Comparison of ENCODE assay signal across 8 cellular contexts in genomic region chr4:86043755-86044592, GRCh38.
A peak's percentile ranks its signal among the peaks of the same experiment; 100 is the strongest.
DNase-seq lines count a peak whose midpoint lies in the region; ATAC-seq and TF ChIP-seq lines count a peak whose summit lies in the region.

No MANE protein-coding gene starts in this region.

- TF ChIP-seq POLR2A in esophagus squamous epithelium (IDR thresholded peaks at IDR 0.05): no peak

- ATAC-seq in GM19397 (IDR thresholded peaks at IDR 0.05; ENCODE audit: unreplicated experiment) (peak; percentile 61), omental fat pad (ENCODE audit: low FRiP score) (peak; percentile 54)
- no peak for ATAC-seq in activated T-helper 17 cell treated with anti-CD3 and anti-CD28 coated beads, Interleukin-2, amount 50 U/mL, for 72 hours (replicated peaks)

- H3K36me3 Mint-ChIP-seq in Calu3 (ENCODE audit: insufficient read depth, unreplicated experiment): no peaks in the 10 kb centered on the region
- no peaks in the 10 kb centered on the region for H3K36me3 Mint-ChIP-seq in activated T-helper 17 cell treated with anti-CD3 and anti-CD28 coated beads, Interleukin-2, amount 50 U/mL, for 72 hours (ENCODE audit: low read depth)

- H3K27ac ChIP-seq in esophagus squamous epithelium: no peak overlapping the region

- intact Hi-C loops in Calu3 (cut with micrococcal nuclease; ENCODE audit: unreplicated experiment): loop anchor here (1.0 to 2.0 kb wide), 2 partner anchors 248 to 287 kb away; no protein-coding TSS in a partner anchor
- intact Hi-C loops in esophagus squamous epithelium (cut with DNase I): no loop called here

- H3K9me3 ChIP-seq in esophagus squamous epithelium: no peaks in the 10 kb centered on the region

- H3K4me1 Mint-ChIP-seq in Calu3 (ENCODE audit: low read depth, unreplicated experiment): peaks cover 13% of the 10 kb centered on the region
- H3K4me1 Mint-ChIP-seq in activated T-helper 17 cell treated with anti-CD3 and anti-CD28 coated beads, Interleukin-2, amount 50 U/mL, for 72 hours: no peaks in the 10 kb centered on the region

- WGBS in esophagus squamous epithelium, 2 donors: 19 to 20% methylated on average over 8 of the region's 8 CpGs

- no peak overlapping the region for H3K27ac Mint-ChIP-seq in Calu3 (ENCODE audit: unreplicated experiment)
- no peak overlapping the region for H3K27ac Mint-ChIP-seq in activated T-helper 17 cell treated with anti-CD3 and anti-CD28 coated beads, Interleukin-2, amount 50 U/mL, for 72 hours

- BruUV-seq in Calu3 (replicated peaks; lab: Mats Ljungman, UMichigan): no TSS peak

- H3K9me3 Mint-ChIP-seq in Calu3 (ENCODE audit: low read depth, unreplicated experiment): no peaks in the 10 kb centered on the region
- H3K9me3 Mint-ChIP-seq in activated T-helper 17 cell treated with anti-CD3 and anti-CD28 coated beads, Interleukin-2, amount 50 U/mL, for 72 hours: no peaks in the 10 kb centered on the region

- H3K4me3 ChIP-seq in esophagus squamous epithelium (no peak overlapping the region), H7 (ENCODE audit: insufficient read depth, low read depth, low read length) (no peak overlapping the region)

- H3K27me3 ChIP-seq in esophagus squamous epithelium: no peaks in the 10 kb centered on the region
- no peaks in the 10 kb centered on the region for H3K27me3 ChIP-seq in H7 (ENCODE audit: control insufficient read depth, insufficient read depth, low read length)

- DNase-seq in Calu3 (peak; percentile 48), Kasumi-1 (lab: John Stamatoyannopoulos, UW) (peak; percentile 49 to 59), SHP77 treated with DMSO at 0.1 percent for 48 hours (lab: John Stamatoyannopoulos, UW) (peak; percentile 59), esophagus squamous epithelium (lab: John Stamatoyannopoulos, UW) (no peak), omental fat pad (ENCODE audit: low spot score) (no peak), H7 (no peak)

- H3K4me3 Mint-ChIP-seq in Calu3 (ENCODE audit: low read depth, unreplicated experiment): no peak overlapping the region
- no peak overlapping the region for H3K4me3 Mint-ChIP-seq in activated T-helper 17 cell treated with anti-CD3 and anti-CD28 coated beads, Interleukin-2, amount 50 U/mL, for 72 hours

- CTCF ChIA-PET in Calu3 (lab: Charles Lee): no interaction called here

- peaks cover 0 to 7% (median 0%) of the 10 kb centered on the region in 3 donors for H3K4me1 ChIP-seq in esophagus squamous epithelium

- H3K27me3 Mint-ChIP-seq in Calu3 (ENCODE audit: unreplicated experiment): no peaks in the 10 kb centered on the region
- H3K27me3 Mint-ChIP-seq in activated T-helper 17 cell treated with anti-CD3 and anti-CD28 coated beads, Interleukin-2, amount 50 U/mL, for 72 hours: no peaks in the 10 kb centered on the region

- H3K36me3 ChIP-seq in esophagus squamous epithelium: no peaks in the 10 kb centered on the region
- H3K36me3 ChIP-seq in H7 (replicated peaks; ENCODE audit: control insufficient read depth, insufficient read depth, low read length): no peaks in the 10 kb centered on the region

- TF ChIP-seq CTCF in Calu3 (IDR thresholded peaks at IDR 0.05; ENCODE audit: unreplicated experiment) (peak; percentile 22), esophagus squamous epithelium (IDR thresholded peaks at IDR 0.05) (peak; percentile 51 to 66 (median 63)), omental fat pad (IDR thresholded peaks at IDR 0.05) (no peak)

Comparison
In these comparisons a context has a peak if more than half of its experiments do, and no peak if none do; other contexts are left out.
1. DNase-seq: peak in Calu3 (single experiment), Kasumi-1 (2 of 2) and SHP77 treated with DMSO at 0.1 percent for 48 hours (single experiment); none in esophagus squamous epithelium (single experiment), omental fat pad (single experiment) and H7 (single experiment).
2. CTCF ChIP-seq: peak in Calu3 (single experiment) and esophagus squamous epithelium (6 of 6); none in omental fat pad (0 of 3).